11 cellular contexts compared by ENCODE assay signal in genomic region chrX:15960237-15960636, GRCh38.
"Had no signal": no experiment of that assay in that cellular context is flagged by ENCODE, and none has a peak within 500 bp of the region (broad histone marks: within the 10 kb centered on the region; RNA-seq: fewer than 3 reads in every experiment).

No MANE protein-coding gene starts in this region.

- H3K27ac ChIP-seq: GM23248 had no signal

- H3K36me3 ChIP-seq: HAP-1 had no signal

- H3K9ac ChIP-seq: GM23248 had no signal

- FAIRE-seq: H1, H54 had no signal

- ATAC-seq: GM23338, HCT116 had no signal

- H3K4me3 ChIP-seq: GM23248, GM23338, HAP-1 had no signal

- DNase-seq: GM23248, GOT3, H7, H9, HCEC 1CT, HFFc6 had no signal

- H3K9me3 ChIP-seq: HAP-1 had no signal
